Comparison of ENCODE assay signal across 7 cellular contexts in genomic region chr7:151519045-151519764, GRCh38. TPM values are rescaled to one million over a fixed set of nuclear protein-coding genes. Genes with fewer than 3 reads are reported as not detected.
DNase-seq lines count a peak whose midpoint lies in the region; ATAC-seq and TF ChIP-seq lines count a peak whose summit lies in the region.
"Not testable (repeated sequence)": the region's sequence is repeated elsewhere in the genome, so short reads cannot be mapped to it uniquely, and the experiment has no call there.

No MANE protein-coding gene starts in this region.

- peak in 4 of 56 donors; percentile 3 to 16 (median 14) for TF ChIP-seq CTCF in dorsolateral prefrontal cortex (IDR thresholded peaks at IDR 0.05 in 54 of 56, conservative IDR thresholded peaks at IDR 0.05 in 2 of 56; ENCODE audit: low read depth in 1 of 56, partially characterized antibody in 56 of 56)

- peak overlapping the region; percentile 57 to 94 (median 78) for H3K4me3 ChIP-seq in dorsolateral prefrontal cortex

- H3K27me3 ChIP-seq in dorsolateral prefrontal cortex, result not testable (repeated sequence)

- ATAC-seq in GM18868 (IDR thresholded peaks at IDR 0.05; ENCODE audit: unreplicated experiment), result peak; percentile 55
- peak; percentile 53 for ATAC-seq in HG02970 (IDR thresholded peaks at IDR 0.05; ENCODE audit: low FRiP score, unreplicated experiment)
- ATAC-seq in left lobe of liver, result peak; percentile 78

- intact Hi-C loops in dorsolateral prefrontal cortex (cut with DNase I), result loop anchor here (2.0 to 5.0 kb wide), 3 partner anchors 72 to 114 kb away; no protein-coding TSS in a partner anchor

- peak; percentile 65 for DNase-seq in NCI-H748 (lab: John Stamatoyannopoulos, UW; ENCODE audit: unreplicated experiment)
- peak; percentile 31 to 46 for DNase-seq in activated CD8-positive, alpha-beta memory T cell treated with anti-CD3 and anti-CD28 coated beads for 4 hours (ENCODE audit: low read depth in 2 of 2)
- DNase-seq in dorsolateral prefrontal cortex, result peak in 7 of 10 donors; percentile 34 to 79 (median 49)
- DNase-seq in left lobe of liver (ENCODE audit: low spot score), result peak; percentile 78
- peak; percentile 28 to 43 (median 39) for DNase-seq in stimulated activated CD4-positive, alpha-beta T cell treated with anti-CD3 and anti-CD28 coated beads, Interleukin-12 subunit alpha, Interleukin-12 subunit beta, amount 100 ng/mL, for 48 hours (ENCODE audit: low read depth in 2 of 3, low spot score in 1 of 3)

- H3K27ac ChIP-seq in dorsolateral prefrontal cortex, result peak overlapping the region in 58 of 59 donors; percentile 69 to 99 (median 95)

RNA-seq across cellular contexts. Expression of gene RHEB, which starts 0.5 kb away (rescaled TPM):
- 100 to 1,000 TPM in 99 of 120 experiments, 10 to 100 TPM in 21; 67.8 to 164 (median 115) TPM for total RNA-seq in dorsolateral prefrontal cortex
- total RNA-seq in left lobe of liver, result 34.0 TPM

Comparison
In these comparisons a context has a peak if more than half of its experiments do, and no peak if none do; other contexts are left out.
1. Peak in every context shown above with its lines: DNase-seq, ATAC-seq, H3K4me3 ChIP-seq and H3K27ac ChIP-seq.